8 cellular contexts compared by ENCODE assay signal in genomic region chr7:101816499-101817030, GRCh38. TPM values are rescaled to one million over a fixed set of nuclear protein-coding genes. Genes with fewer than 3 reads are reported as not detected.
A peak's percentile ranks its signal among the peaks of the same experiment; 100 is the strongest.
DNase-seq lines count a peak whose midpoint lies in the region; ATAC-seq lines count a peak whose summit lies in the region.

No MANE protein-coding gene starts in this region.

- intact Hi-C loops in left cardiac atrium (cut with DNase I) (loop anchor here in 1 of 2 donors (5.0 kb wide), 3 partner anchors 41 to 416 kb away; no protein-coding TSS in a partner anchor), posterior cingulate gyrus (cut with DNase I) (loop anchor here (2.0 kb wide), 1 partner anchor 420 kb away; no protein-coding TSS in a partner anchor)

- ATAC-seq in GM18868 (IDR thresholded peaks at IDR 0.05; ENCODE audit: unreplicated experiment) (peak; percentile 17), left cardiac atrium (peak; percentile 2 to 42), HG02870 (IDR thresholded peaks at IDR 0.05; ENCODE audit: unreplicated experiment) (no peak), GM18909 (IDR thresholded peaks at IDR 0.05; ENCODE audit: poor library complexity, unreplicated experiment) (no peak)

- peaks cover 27% of the 10 kb centered on the region for H3K4me1 Mint-ChIP-seq in activated naive CD8-positive, alpha-beta T cell treated with anti-CD3 and anti-CD28 coated beads for 36 hours

- no peak overlapping the region for H3K27ac Mint-ChIP-seq in activated naive CD8-positive, alpha-beta T cell treated with anti-CD3 and anti-CD28 coated beads for 36 hours

- H3K9me3 Mint-ChIP-seq in activated naive CD8-positive, alpha-beta T cell treated with anti-CD3 and anti-CD28 coated beads for 36 hours = no peaks in the 10 kb centered on the region

- peaks cover 8% of the 10 kb centered on the region for H3K27me3 Mint-ChIP-seq in activated naive CD8-positive, alpha-beta T cell treated with anti-CD3 and anti-CD28 coated beads for 36 hours

- no peaks in the 10 kb centered on the region for H3K36me3 Mint-ChIP-seq in activated naive CD8-positive, alpha-beta T cell treated with anti-CD3 and anti-CD28 coated beads for 36 hours

- DNase-seq in AG20443 (ENCODE audit: low spot score) (peak; percentile 80), NCI-H1092 (lab: John Stamatoyannopoulos, UW) (peak; percentile 25), left cardiac atrium (peak; percentile 56), posterior cingulate gyrus (peak in 7 of 10 donors; percentile 30 to 95 (median 51))
- peak; percentile 33 for DNase-seq in activated naive CD8-positive, alpha-beta T cell treated with anti-CD3 and anti-CD28 coated beads for 36 hours

- peak overlapping the region; percentile 47 for H3K4me3 Mint-ChIP-seq in activated naive CD8-positive, alpha-beta T cell treated with anti-CD3 and anti-CD28 coated beads for 36 hours

RNA-seq across cellular contexts. Expression of gene CUX1, which starts 0.9 kb away (rescaled TPM):
- 10 to 100 TPM; 14.2 to 14.5 TPM for total RNA-seq in activated naive CD8-positive, alpha-beta T cell treated with anti-CD3 and anti-CD28 coated beads for 36 hours
- total RNA-seq in left cardiac atrium = 100 to 1,000 TPM in 1 of 2 donors, 10 to 100 TPM in 1; 81.6 to 108 TPM

Comparison
In these comparisons a context has a peak if more than half of its experiments do, and no peak if none do; other contexts are left out.
1. DNase-seq: peak in every context shown above with its lines; median percentile 80 in AG20443; 56 in left cardiac atrium; 51 in posterior cingulate gyrus; 33 in activated naive CD8-positive, alpha-beta T cell treated with anti-CD3 and anti-CD28 coated beads for 36 hours; 25 in NCI-H1092.
2. ATAC-seq: peak in GM18868 (single experiment) and left cardiac atrium (2 of 2); none in HG02870 (single experiment) and GM18909 (single experiment).
3. RNA of gene CUX1, which starts 0.9 kb away (total RNA-seq): 81.6 to 108 TPM in left cardiac atrium; 14.2 to 14.5 TPM in activated naive CD8-positive, alpha-beta T cell treated with anti-CD3 and anti-CD28 coated beads for 36 hours; every median in the first group is over 4 times any median in the second.